ENCODE assay signal across 2 cellular contexts in genomic region chr2:149375801-149376349, GRCh38.
TF ChIP-seq lines count a peak whose summit lies in the region.

No MANE protein-coding gene starts in this region.

TF ChIP-seq in HepG2, 621 proteins besides CTCF, POLR2A, EP300 and RAD21:
- peak; percentile 78 for TF ChIP-seq MAFF (IDR thresholded peaks at IDR 0.05; ENCODE audit: low read depth, low read length)
- TF ChIP-seq MAFK (conservative IDR thresholded peaks at IDR 0.05 in 1 of 2, IDR thresholded peaks at IDR 0.05 in 1 of 2; ENCODE audit: low read length in 2 of 2): peak; percentile 67 to 79
- TF ChIP-seq FOXJ3 (CRISPR knock-in tag; IDR thresholded peaks at IDR 0.05; ENCODE audit: borderline replicate concordance): no peak

TF ChIP-seq in K562, 482 proteins besides CTCF, POLR2A, EP300 and RAD21:
- no peak for TF ChIP-seq E2F6 (IDR thresholded peaks at IDR 0.05; ENCODE audit: borderline replicate concordance in 1 of 2, extremely low read depth in 1 of 2, insufficient read depth in 1 of 2, insufficient read length in 1 of 2, low read depth in 1 of 2, low read length in 1 of 2, poor library complexity in 1 of 2, severe bottlenecking in 1 of 2)
- no peak for TF ChIP-seq CCAR2 (IDR thresholded peaks at IDR 0.05; ENCODE audit: low read depth, low read length)
- no peak for TF ChIP-seq PURB (CRISPR knock-in tag; IDR thresholded peaks at IDR 0.05; ENCODE audit: low read depth)
- no peak for TF ChIP-seq ARID3B (CRISPR knock-in tag; IDR thresholded peaks at IDR 0.05; ENCODE audit: borderline replicate concordance)
- TF ChIP-seq LARP7 (IDR thresholded peaks at IDR 0.05): no peak
- TF ChIP-seq C11orf30 (IDR thresholded peaks at IDR 0.05; ENCODE audit: low read depth): 0 out of 2 replicates have a peak, but pooled peaks have one; percentile 7
- TF ChIP-seq CHD2 (IDR thresholded peaks at IDR 0.05; ENCODE audit: low read depth, low read length): no peak
- no peak for TF ChIP-seq NR2C1 (IDR thresholded peaks at IDR 0.05)
- TF ChIP-seq NR2C1 (tag; IDR thresholded peaks at IDR 0.05): no peak
- no peak for TF ChIP-seq FOXJ3 (CRISPR knock-in tag; IDR thresholded peaks at IDR 0.05)
- TF ChIP-seq MAFF (IDR thresholded peaks at IDR 0.05; ENCODE audit: low read length): peak; percentile 30; the same call in 1 of the 2 replicates
- TF ChIP-seq GATA2 (CRISPR knock-in tag; IDR thresholded peaks at IDR 0.05): no peak
- TF ChIP-seq RBBP5 (IDR thresholded peaks at IDR 0.05; ENCODE audit: borderline replicate concordance, insufficient read depth, low read length, poor library complexity, severe bottlenecking): no peak
- no peak for TF ChIP-seq ZNF23 (CRISPR knock-in tag; IDR thresholded peaks at IDR 0.05)
- TF ChIP-seq ZC3H8 (IDR thresholded peaks at IDR 0.05): no peak
- peak; percentile 39; the same call in 1 of the 2 replicates for TF ChIP-seq ZNF316 (IDR thresholded peaks at IDR 0.05)
- TF ChIP-seq ZNF41 (CRISPR knock-in tag; conservative IDR thresholded peaks at IDR 0.05): no peak
- TF ChIP-seq PHF21A (IDR thresholded peaks at IDR 0.05; ENCODE audit: borderline replicate concordance, low read depth): no peak
- no peak for TF ChIP-seq MLX (CRISPR knock-in tag; conservative IDR thresholded peaks at IDR 0.05)
- no peak for TF ChIP-seq ZNF77 (CRISPR knock-in tag; IDR thresholded peaks at IDR 0.05)
- TF ChIP-seq ZBTB49 (CRISPR knock-in tag; IDR thresholded peaks at IDR 0.05; ENCODE audit: borderline replicate concordance): no peak
- TF ChIP-seq SMARCE1 (IDR thresholded peaks at IDR 0.05): no peak
- TF ChIP-seq FOXK2 (conservative IDR thresholded peaks at IDR 0.05 in 1 of 2, IDR thresholded peaks at IDR 0.05 in 1 of 2; ENCODE audit: low read depth in 2 of 2): no peak
- TF ChIP-seq MAFK (IDR thresholded peaks at IDR 0.05; ENCODE audit: low read length): peak; percentile 31; the same call in 1 of the 2 replicates
- TF ChIP-seq ZBTB5 (IDR thresholded peaks at IDR 0.05): no peak
- TF ChIP-seq NCOA2 (IDR thresholded peaks at IDR 0.05; ENCODE audit: partially characterized antibody in 2 of 2): no peak
- TF ChIP-seq NCOA4 (IDR thresholded peaks at IDR 0.05; ENCODE audit: partially characterized antibody): no peak
- TF ChIP-seq ZNF408 (CRISPR knock-in tag; IDR thresholded peaks at IDR 0.05; ENCODE audit: low read depth): no peak
- TF ChIP-seq ARID2 (IDR thresholded peaks at IDR 0.05): no peak
- no peak for TF ChIP-seq SAP30 (IDR thresholded peaks at IDR 0.05; ENCODE audit: borderline replicate concordance, insufficient read depth, low read depth, low read length, poor library complexity, severe bottlenecking)
